ENCODE assay signal across 30 cellular contexts in the genomic region with DNA sequence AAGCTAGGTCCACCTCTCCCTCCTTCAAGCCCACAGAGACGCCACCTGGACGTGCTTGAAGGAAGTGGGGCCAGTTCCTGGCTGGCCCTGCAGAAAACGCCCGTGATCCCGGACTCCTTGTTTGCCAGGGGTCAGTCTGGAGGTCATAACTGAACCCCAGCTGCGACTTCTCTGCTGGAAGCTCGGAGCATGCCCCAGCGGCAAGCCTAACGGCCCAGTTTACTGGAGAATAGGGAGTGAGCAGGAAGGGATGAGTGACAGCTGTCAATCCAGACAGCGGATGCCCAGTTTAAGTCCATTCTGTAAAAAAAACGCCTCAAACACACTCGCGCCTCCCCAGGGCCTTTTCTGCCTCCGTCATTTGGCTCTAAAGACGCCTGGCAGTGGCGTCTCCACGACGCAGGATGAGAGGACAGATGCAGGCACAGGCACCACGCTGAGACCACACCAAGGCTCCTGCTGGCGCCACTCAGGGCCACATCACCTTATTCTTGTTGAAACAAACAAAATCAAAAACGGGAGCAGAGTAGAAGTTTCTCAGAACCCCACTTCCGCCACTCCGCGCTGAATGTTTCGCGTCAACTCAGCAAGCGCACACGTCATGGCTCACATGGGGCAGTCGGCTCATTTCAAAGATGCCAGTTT. TPM values are rescaled to one million over a fixed set of nuclear protein-coding genes. Genes with fewer than 3 reads are reported as not detected.
DNase-seq lines count a peak whose midpoint lies in the region; ATAC-seq, FAIRE-seq and TF ChIP-seq lines count a peak whose summit lies in the region.
"Had no signal": no experiment of that assay in that cellular context is flagged by ENCODE, and none has a peak within 500 bp of the region (broad histone marks: within the 10 kb centered on the region; RNA-seq: fewer than 3 reads in every experiment).

No MANE protein-coding gene starts in this region.

- H3K9me3 ChIP-seq in right lobe of liver (no peaks in the 10 kb centered on the region), HepG2 (ENCODE audit: low read length) (no peaks in the 10 kb centered on the region), T-helper 17 cell (ENCODE audit: control insufficient read depth, low read length, poor library complexity, severe bottlenecking) (no peaks in the 10 kb centered on the region), suprapubic skin (no peaks in the 10 kb centered on the region)
- H3K9me3 ChIP-seq: prostate gland had no signal

- peaks cover 29% of the 10 kb centered on the region for H3K4me1 Mint-ChIP-seq in T-helper 17 cell

- no peak overlapping the region for H3K4me2 ChIP-seq in HepG2 (ENCODE audit: low read depth, low read length)
- H3K4me2 ChIP-seq: hepatocyte, smooth muscle cell had no signal

- no peak overlapping the region for H3K27ac ChIP-seq in right lobe of liver
- H3K27ac ChIP-seq in HepG2 (ENCODE audit: extremely low read length, insufficient read depth, low read length): no peak overlapping the region
- no peak overlapping the region for H3K27ac ChIP-seq in suprapubic skin
- H3K27ac ChIP-seq: cardiac muscle cell, epithelial cell of prostate, hepatocyte, prostate gland, VCaP had no signal

- 86% methylated on average over 25 of the region's 29 CpGs for WGBS in right lobe of liver (ENCODE audit: insufficient coverage, low coverage, low lambda C conversion rate, missing lambda C conversion rate)
- 39% methylated on average over 25 of the region's 29 CpGs for WGBS in HepG2 (ENCODE audit: low lambda C conversion rate)
- 95% methylated on average over 29 of the region's 29 CpGs for WGBS in suprapubic skin

- intact Hi-C loops in right lobe of liver (cut with DNase I): no loop called here
- intact Hi-C loops in HepG2 (cut with micrococcal nuclease; ENCODE audit: unreplicated experiment): no loop called here

- H3K4me3 Mint-ChIP-seq in T-helper 17 cell: no peak overlapping the region
- H3K4me3 Mint-ChIP-seq: activated CD4-positive, alpha-beta memory T cell treated with anti-CD3 and anti-CD28 coated beads, Interleukin-2, amount 10 ng/mL, durations not matched to agents 7 days and 5 days; activated T-helper 1 cell treated with anti-CD3 and anti-CD28 coated beads, Interleukin-12 subunit alpha, Interleukin-12 subunit beta, Interleukin-2, Interleukin-4 antibody, amounts not matched to agents 30 ng/mL and 10 ng/mL and 1 ng/mL, durations not matched to agents 14 hours and 24 hours and 36 hours; naive B cell; T-helper 1 cell treated with Interleukin-12 subunit alpha and Interleukin-12 subunit beta and Interleukin-4 antibody, amounts not matched to agents 30 μg/mL and 1 μg/mL, for 36 hours had no signal

- no peak overlapping the region for H3K9ac ChIP-seq in HepG2 (ENCODE audit: insufficient read depth, low read depth, low read length)

- DNase-seq in right lobe of liver (peak in 2 of 3 donors; percentile 34 to 42), HepG2 (ENCODE audit: low spot score) (no peak), T-helper 17 cell (no peak), mesenteric fat pad (ENCODE audit: low spot score) (peak; percentile 53), suprapubic skin (ENCODE audit: low spot score in 2 of 2) (peak; percentile 38 to 72), iPS-NIHi11 (ENCODE audit: low spot score) (no peak), midbrain (lab: John Stamatoyannopoulos, UW) (no peak), NCI-H187 (lab: John Stamatoyannopoulos, UW) (no peak)
- DNase-seq: activated CD4-positive, alpha-beta memory T cell treated with anti-CD3 and anti-CD28 coated beads, Interleukin-2, amount 10 ng/mL, durations not matched to agents 7 days and 5 days; amygdala; COR-L47; DMS79 treated with DMSO at 0.1 percent for 48 hours; foreskin fibroblast; GOT3; mammary epithelial cell; naive B cell; NCI-H146; NCI-H226; NCI-H82; stimulated activated CD4-positive, alpha-beta T cell treated with anti-CD3 and anti-CD28 coated beads, Interleukin-4, amount 100 ng/mL, for 1 hour had no signal

- POLR2A ChIA-PET in HepG2 (lab: Yijun Ruan, JAX): no interaction called here

- TF ChIP-seq EP300 in HepG2 (IDR thresholded peaks at IDR 0.05; ENCODE audit: low read depth in 2 of 2, low read length in 2 of 2) (no peak), HepG2 (CRISPR knock-in tag; IDR thresholded peaks at IDR 0.05; ENCODE audit: borderline replicate concordance) (no peak), suprapubic skin (IDR thresholded peaks at IDR 0.05) (no peak)

- no peak overlapping the region for H2AFZ ChIP-seq in HepG2 (ENCODE audit: low read length)
- H2AFZ ChIP-seq: hepatocyte had no signal

- FAIRE-seq in HepG2 (lab: Jason Lieb, UNC): no peak
- FAIRE-seq: islet of Langerhans, K562 had no signal

- TF ChIP-seq POLR2A in right lobe of liver (IDR thresholded peaks at IDR 0.05): no peak
- TF ChIP-seq POLR2A in HepG2 (IDR thresholded peaks at IDR 0.05; ENCODE audit: insufficient read depth in 1 of 2, low read depth in 2 of 2, low read length in 2 of 2): no peak
- no peak for TF ChIP-seq POLR2A in suprapubic skin (IDR thresholded peaks at IDR 0.05)

- H3K36me3 Mint-ChIP-seq in T-helper 17 cell (ENCODE audit: low read depth): peaks cover 12% of the 10 kb centered on the region

- no peaks in the 10 kb centered on the region for H4K20me1 ChIP-seq in HepG2 (ENCODE audit: insufficient read depth, low read length)

- peak overlapping the region; percentile 49 for H3K27ac Mint-ChIP-seq in T-helper 17 cell
- H3K27ac Mint-ChIP-seq: activated CD4-positive, alpha-beta memory T cell treated with anti-CD3 and anti-CD28 coated beads, Interleukin-2, amount 10 ng/mL, durations not matched to agents 7 days and 5 days; activated T-helper 1 cell treated with anti-CD3 and anti-CD28 coated beads, Interleukin-12 subunit alpha, Interleukin-12 subunit beta, Interleukin-2, Interleukin-4 antibody, amounts not matched to agents 30 ng/mL and 10 ng/mL and 1 ng/mL, durations not matched to agents 14 hours and 24 hours and 36 hours; T-helper 1 cell treated with Interleukin-12 subunit alpha and Interleukin-12 subunit beta and Interleukin-4 antibody, amounts not matched to agents 30 μg/mL and 1 μg/mL, for 36 hours had no signal

- no TSS peak for BruUV-seq in HepG2 (replicated peaks; lab: Mats Ljungman, UMichigan)

- no peaks in the 10 kb centered on the region for H3K4me1 ChIP-seq in right lobe of liver
- H3K4me1 ChIP-seq in HepG2 (ENCODE audit: insufficient read depth, low read length): no peaks in the 10 kb centered on the region
- peaks cover 26% of the 10 kb centered on the region for H3K4me1 ChIP-seq in suprapubic skin
- H3K4me1 ChIP-seq: prostate gland had no signal

- in situ Hi-C loops in HepG2 (cut with HindIII; ENCODE audit: extremely low pct_ligation_motif_present, low pct_unique_long_range_greater_than_20kb): no loop called here

- H3K27me3 Mint-ChIP-seq in T-helper 17 cell: no peaks in the 10 kb centered on the region
- H3K27me3 Mint-ChIP-seq: activated CD4-positive, alpha-beta memory T cell treated with anti-CD3 and anti-CD28 coated beads, Interleukin-2, amount 10 ng/mL, durations not matched to agents 7 days and 5 days; naive B cell had no signal

- ATAC-seq in right lobe of liver: no peak
- ATAC-seq in HepG2: no peak
- ATAC-seq in T-helper 17 cell: no peak
- ATAC-seq: K562 had no signal

- TF ChIP-seq CTCF in right lobe of liver (IDR thresholded peaks at IDR 0.05) (no peak), HepG2 (CRISPR knock-in tag; IDR thresholded peaks at IDR 0.05) (no peak), suprapubic skin (IDR thresholded peaks at IDR 0.05) (no peak)

- no peaks in the 10 kb centered on the region for H3K36me3 ChIP-seq in right lobe of liver
- H3K36me3 ChIP-seq in HepG2 (replicated peaks in 1 of 2; ENCODE audit: control insufficient read depth in 1 of 2, insufficient read depth in 2 of 2, low read length in 2 of 2): no peaks in the 10 kb centered on the region
- H3K36me3 ChIP-seq in suprapubic skin: no peaks in the 10 kb centered on the region
- H3K36me3 ChIP-seq: cardiac muscle cell, prostate gland had no signal

- TF ChIP-seq RAD21 in HepG2 (CRISPR knock-in tag; IDR thresholded peaks at IDR 0.05): no peak

- CTCF ChIA-PET in HepG2 (lab: Yijun Ruan, JAX; ENCODE audit: low intra/inter-chr PET ratio, low total read pairs): no interaction called here

- H3K4me3 ChIP-seq in right lobe of liver: no peak overlapping the region
- H3K4me3 ChIP-seq in HepG2 (replicated peaks in 1 of 3; ENCODE audit: insufficient read depth in 1 of 3, low read depth in 2 of 3, low read length in 3 of 3): no peak overlapping the region
- no peak overlapping the region for H3K4me3 ChIP-seq in suprapubic skin
- H3K4me3 ChIP-seq: cardiac muscle cell, hepatocyte, K562, prostate gland, smooth muscle cell had no signal

- H3K27me3 ChIP-seq in right lobe of liver (no peaks in the 10 kb centered on the region), HepG2 (ENCODE audit: control insufficient read depth in 1 of 2, insufficient read depth in 2 of 2, low read length in 2 of 2) (peaks cover 4 to 46% of the 10 kb centered on the region in 2 experiments; a peak in 4 of 5 replicates), suprapubic skin (no peaks in the 10 kb centered on the region)
- H3K27me3 ChIP-seq: cardiac muscle cell, hepatocyte had no signal

- no peaks in the 10 kb centered on the region for H3K79me2 ChIP-seq in HepG2 (ENCODE audit: insufficient read depth, low read length)
- H3K79me2 ChIP-seq: hepatocyte had no signal

RNA-seq across cellular contexts. Expression of a gene that starts 57.6 kb away (rescaled TPM):
- 1 to 10 TPM; 3.5 to 7.9 (median 4.6) TPM for total RNA-seq in right lobe of liver
- not detected in 2 replicates for total RNA-seq in HepG2 (2016; rRNA removed; fragmentation: Illumina TruSeq; extraction: Trizol)
- not detected in 2 replicates for total RNA-seq in HepG2 (2016; cell fraction: cytosol; rRNA removed; fragmentation: Illumina TruSeq; extraction: Trizol; ENCODE audit: low read depth)
- 0.06 and 0.09 TPM in 2 replicates for total RNA-seq in HepG2 (2016; cell fraction: insoluble cytoplasmic fraction; rRNA removed; fragmentation: Illumina TruSeq; extraction: Trizol)
- not detected in 2 replicates for total RNA-seq in HepG2 (2016; cell fraction: membrane; rRNA removed; fragmentation: Illumina TruSeq; extraction: Trizol)
- 0.09 TPM in 1 of 2 replicates, not detected in the other for total RNA-seq in HepG2 (2016; cell fraction: nucleus; rRNA removed; fragmentation: Illumina TruSeq; extraction: Trizol)
- 0.05 and 0.07 TPM in 2 replicates for polyA plus RNA-seq in HepG2 (2011; rRNA removed)
- 0.09 TPM in 2 replicates for polyA plus RNA-seq in HepG2 (2011; cell fraction: cytosol; rRNA removed)
- 0.14 and 0.21 TPM in 2 replicates for polyA plus RNA-seq in HepG2 (2011; cell fraction: nucleus; rRNA removed)
- 0.04 TPM in 1 of 2 replicates, not detected in the other for polyA plus RNA-seq in HepG2 (2012)
- not detected in 2 replicates for polyA plus RNA-seq in HepG2 (2016; cell fraction: cytosol; fragmentation: Illumina TruSeq; extraction: Trizol; ENCODE audit: low read depth)
- not detected in 2 replicates for polyA plus RNA-seq in HepG2 (2016; cell fraction: insoluble cytoplasmic fraction; fragmentation: Illumina TruSeq; extraction: Trizol; ENCODE audit: low read depth)
- not detected in 2 replicates for polyA plus RNA-seq in HepG2 (2016; cell fraction: membrane; fragmentation: Illumina TruSeq; extraction: Trizol; ENCODE audit: low read depth)
- 0.11 TPM in 1 of 2 replicates, not detected in the other for polyA plus RNA-seq in HepG2 (2016; cell fraction: nucleus; fragmentation: Illumina TruSeq; extraction: Trizol; ENCODE audit: insufficient read depth, low read depth)
- polyA minus RNA-seq in HepG2 (2011; rRNA and poly(A)+ RNA removed; ENCODE audit: low replicate concordance): 0.20 and 10.0 TPM in 2 replicates
- 0.20 and 0.26 TPM in 2 replicates for polyA minus RNA-seq in HepG2 (2011; cell fraction: cytosol; rRNA and poly(A)+ RNA removed)
- 0.12 and 0.26 TPM in 2 replicates for polyA minus RNA-seq in HepG2 (2011; cell fraction: nucleus; rRNA and poly(A)+ RNA removed)
- 100 to 1,000 TPM; 204 to 215 TPM for total RNA-seq in T-helper 17 cell
- total RNA-seq in mesenteric fat pad: 102 TPM
- total RNA-seq in suprapubic skin: 10 to 100 TPM; 15.3 to 37.1 (median 16.4) TPM

Comparison
In these comparisons a context has a peak if more than half of its experiments do, and no peak if none do; other contexts are left out.
1. DNase-seq: peak in right lobe of liver (2 of 3), mesenteric fat pad (single experiment) and suprapubic skin (2 of 2); none in HepG2 (single experiment), T-helper 17 cell (0 of 3), iPS-NIHi11 (single experiment), midbrain (single experiment) and NCI-H187 (0 of 2).